ENCODE assay signal across 9 cellular contexts in the genomic region with DNA sequence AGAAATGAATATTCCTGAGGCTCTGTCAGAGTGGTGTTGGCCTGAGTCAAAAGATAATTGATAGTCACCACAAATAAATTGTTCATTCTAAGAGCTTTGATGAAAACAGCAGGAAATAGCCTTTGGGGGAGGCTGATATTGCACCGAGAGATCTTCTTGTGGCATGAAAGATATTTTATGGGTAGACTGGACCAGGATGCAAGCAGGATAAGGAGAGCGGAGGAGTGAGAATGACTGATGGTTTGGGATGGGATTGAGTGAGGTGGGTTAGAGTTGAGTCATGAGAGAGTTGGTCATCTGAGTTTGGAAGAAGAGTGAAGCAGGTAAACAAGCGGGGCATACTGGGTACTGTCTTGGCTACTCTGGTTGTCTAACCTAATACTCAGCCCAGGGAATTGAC.
"Had no signal": no experiment of that assay in that cellular context is flagged by ENCODE, and none has a peak within 500 bp of the region (broad histone marks: within the 10 kb centered on the region; RNA-seq: fewer than 3 reads in every experiment).

No MANE protein-coding gene starts in this region.

- DNase-seq: GM23248, GOT3, H7, HFFc6 had no signal

- H3K9me3 Mint-ChIP-seq: HFFc6 had no signal

- H3K27ac Mint-ChIP-seq: HFFc6, IgD-negative memory B cell had no signal

- H3K36me3 ChIP-seq: HAP-1 had no signal

- H3K4me3 ChIP-seq: GM23248, HAP-1 had no signal

- H3K9me3 ChIP-seq: HAP-1 had no signal

- H3K27ac ChIP-seq: GM23248, HL-60 had no signal

- H3K4me3 Mint-ChIP-seq: HFFc6, IgD-negative memory B cell had no signal

- ATAC-seq: HCT116, HepG2 had no signal
